1 cellular context compared by ENCODE assay signal in the genomic region with DNA sequence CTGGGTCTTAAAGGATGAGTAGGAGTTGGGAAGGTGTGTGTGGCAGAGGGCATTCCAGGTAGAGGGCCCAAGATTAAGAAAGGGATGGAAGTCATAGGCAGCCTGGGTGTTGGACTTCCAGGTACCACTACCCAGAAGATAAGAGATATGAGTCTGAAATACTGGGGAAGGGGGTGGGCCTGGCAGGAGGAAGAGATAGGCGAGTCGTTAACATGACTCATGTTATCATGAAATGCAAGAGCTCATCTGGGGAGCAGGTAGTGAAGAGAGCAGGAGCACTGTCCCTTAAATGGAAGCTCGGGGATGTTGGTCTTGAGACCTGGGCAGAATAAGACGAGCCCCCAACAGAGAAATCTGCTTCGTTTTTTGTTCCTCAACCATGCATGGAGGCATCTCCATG.
TF ChIP-seq lines count a peak whose summit lies in the region.

No MANE protein-coding gene starts in this region.

TF ChIP-seq in K562, 482 proteins besides CTCF, POLR2A, EP300 and RAD21 (continued from another document and continues in another):
- TF ChIP-seq NRF1 (conservative IDR thresholded peaks at IDR 0.05 in 1 of 2, IDR thresholded peaks at IDR 0.05 in 1 of 2) (no peak), CHD1 (IDR thresholded peaks at IDR 0.05; ENCODE audit: low read length) (no peak), ARHGAP35 (IDR thresholded peaks at IDR 0.05; ENCODE audit: partially characterized antibody) (no peak), HLTF (IDR thresholded peaks at IDR 0.05) (no peak), MECOM (CRISPR knock-in tag; IDR thresholded peaks at IDR 0.05) (no peak), DMBX1 (CRISPR knock-in tag; IDR thresholded peaks at IDR 0.05; ENCODE audit: borderline replicate concordance) (no peak), FOXM1 (IDR thresholded peaks at IDR 0.05; ENCODE audit: low read depth) (no peak), FOXM1 (CRISPR knock-in tag; IDR thresholded peaks at IDR 0.05; ENCODE audit: low read depth) (no peak), BACH1 (tag; IDR thresholded peaks at IDR 0.05) (no peak), GTF2F1 (IDR thresholded peaks at IDR 0.05; ENCODE audit: low read depth, low read length) (no peak), HIVEP1 (CRISPR knock-in tag; IDR thresholded peaks at IDR 0.05) (no peak), ZSCAN32 (CRISPR knock-in tag; IDR thresholded peaks at IDR 0.05) (no peak), RBFOX2 (IDR thresholded peaks at IDR 0.05; ENCODE audit: low read depth, low read length) (no peak), MTA3 (IDR thresholded peaks at IDR 0.05; ENCODE audit: borderline replicate concordance) (no peak), POLR2H (tag; IDR thresholded peaks at IDR 0.05; ENCODE audit: low read depth) (no peak), ZNF707 (CRISPR knock-in tag; conservative IDR thresholded peaks at IDR 0.05) (no peak), ZNF589 (CRISPR knock-in tag; IDR thresholded peaks at IDR 0.05; ENCODE audit: low read depth) (no peak), SMARCC2 (IDR thresholded peaks at IDR 0.05; ENCODE audit: low read depth) (0 out of 2 replicates have a peak, but pooled peaks have one; percentile 52), TAF1 (IDR thresholded peaks at IDR 0.05; ENCODE audit: control insufficient read depth, extremely low read depth, insufficient read depth, low read length, severe bottlenecking) (no peak), SOX6 (IDR thresholded peaks at IDR 0.05) (0 out of 2 replicates have a peak, but pooled peaks have one; percentile 13), NR4A1 (CRISPR knock-in tag; IDR thresholded peaks at IDR 0.05) (no peak), NR4A1 (tag; IDR thresholded peaks at IDR 0.05) (no peak), HCFC1 (IDR thresholded peaks at IDR 0.05; ENCODE audit: low read depth, low read length) (no peak), ZNF354B (CRISPR knock-in tag; IDR thresholded peaks at IDR 0.05) (no peak), TFAM (CRISPR knock-in tag; conservative IDR thresholded peaks at IDR 0.05) (no peak), ZNF668 (CRISPR knock-in tag; IDR thresholded peaks at IDR 0.05) (no peak), PHF20 (IDR thresholded peaks at IDR 0.05; ENCODE audit: partially characterized antibody) (no peak), MEF2A (IDR thresholded peaks at IDR 0.05; ENCODE audit: control insufficient read depth, low read depth, low read length) (no peak), CCAR2 (IDR thresholded peaks at IDR 0.05; ENCODE audit: low read depth, low read length) (no peak), KDM1A (IDR thresholded peaks at IDR 0.05) (peak; percentile 23 to 47; a peak in 1 of 4 replicates), TAF7 (tag; IDR thresholded peaks at IDR 0.05) (no peak), TBP (optimal IDR thresholded peaks at IDR 0.05; ENCODE audit: low read depth, low read length) (no peak), NFIX (CRISPR knock-in tag; IDR thresholded peaks at IDR 0.05; ENCODE audit: low read depth) (no peak), ZFP1 (CRISPR knock-in tag; IDR thresholded peaks at IDR 0.05) (no peak), CBFB (CRISPR knock-in tag; IDR thresholded peaks at IDR 0.05) (no peak), ZNF133 (CRISPR knock-in tag; IDR thresholded peaks at IDR 0.05) (no peak), MCM3 (IDR thresholded peaks at IDR 0.05) (no peak), SIN3B (IDR thresholded peaks at IDR 0.05; ENCODE audit: low read depth) (no peak), ELF4 (CRISPR knock-in tag; IDR thresholded peaks at IDR 0.05) (no peak)
- TF ChIP-seq, protein P1, sequence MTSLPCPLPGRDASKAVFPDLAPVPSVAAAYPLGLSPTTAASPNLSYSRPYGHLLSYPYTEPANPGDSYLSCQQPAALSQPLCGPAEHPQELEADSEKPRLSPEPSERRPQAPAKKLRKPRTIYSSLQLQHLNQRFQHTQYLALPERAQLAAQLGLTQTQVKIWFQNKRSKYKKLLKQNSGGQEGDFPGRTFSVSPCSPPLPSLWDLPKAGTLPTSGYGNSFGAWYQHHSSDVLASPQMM (CRISPR knock-in tag; IDR thresholded peaks at IDR 0.05) = no peak
- TF ChIP-seq, protein P2, sequence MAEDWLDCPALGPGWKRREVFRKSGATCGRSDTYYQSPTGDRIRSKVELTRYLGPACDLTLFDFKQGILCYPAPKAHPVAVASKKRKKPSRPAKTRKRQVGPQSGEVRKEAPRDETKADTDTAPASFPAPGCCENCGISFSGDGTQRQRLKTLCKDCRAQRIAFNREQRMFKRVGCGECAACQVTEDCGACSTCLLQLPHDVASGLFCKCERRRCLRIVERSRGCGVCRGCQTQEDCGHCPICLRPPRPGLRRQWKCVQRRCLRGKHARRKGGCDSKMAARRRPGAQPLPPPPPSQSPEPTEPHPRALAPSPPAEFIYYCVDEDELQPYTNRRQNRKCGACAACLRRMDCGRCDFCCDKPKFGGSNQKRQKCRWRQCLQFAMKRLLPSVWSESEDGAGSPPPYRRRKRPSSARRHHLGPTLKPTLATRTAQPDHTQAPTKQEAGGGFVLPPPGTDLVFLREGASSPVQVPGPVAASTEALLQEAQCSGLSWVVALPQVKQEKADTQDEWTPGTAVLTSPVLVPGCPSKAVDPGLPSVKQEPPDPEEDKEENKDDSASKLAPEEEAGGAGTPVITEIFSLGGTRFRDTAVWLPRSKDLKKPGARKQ (CRISPR knock-in tag; IDR thresholded peaks at IDR 0.05) = no peak
- TF ChIP-seq, protein P3, sequence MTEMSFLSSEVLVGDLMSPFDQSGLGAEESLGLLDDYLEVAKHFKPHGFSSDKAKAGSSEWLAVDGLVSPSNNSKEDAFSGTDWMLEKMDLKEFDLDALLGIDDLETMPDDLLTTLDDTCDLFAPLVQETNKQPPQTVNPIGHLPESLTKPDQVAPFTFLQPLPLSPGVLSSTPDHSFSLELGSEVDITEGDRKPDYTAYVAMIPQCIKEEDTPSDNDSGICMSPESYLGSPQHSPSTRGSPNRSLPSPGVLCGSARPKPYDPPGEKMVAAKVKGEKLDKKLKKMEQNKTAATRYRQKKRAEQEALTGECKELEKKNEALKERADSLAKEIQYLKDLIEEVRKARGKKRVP (CRISPR knock-in tag; IDR thresholded peaks at IDR 0.05) = no peak
- TF ChIP-seq, protein P4, sequence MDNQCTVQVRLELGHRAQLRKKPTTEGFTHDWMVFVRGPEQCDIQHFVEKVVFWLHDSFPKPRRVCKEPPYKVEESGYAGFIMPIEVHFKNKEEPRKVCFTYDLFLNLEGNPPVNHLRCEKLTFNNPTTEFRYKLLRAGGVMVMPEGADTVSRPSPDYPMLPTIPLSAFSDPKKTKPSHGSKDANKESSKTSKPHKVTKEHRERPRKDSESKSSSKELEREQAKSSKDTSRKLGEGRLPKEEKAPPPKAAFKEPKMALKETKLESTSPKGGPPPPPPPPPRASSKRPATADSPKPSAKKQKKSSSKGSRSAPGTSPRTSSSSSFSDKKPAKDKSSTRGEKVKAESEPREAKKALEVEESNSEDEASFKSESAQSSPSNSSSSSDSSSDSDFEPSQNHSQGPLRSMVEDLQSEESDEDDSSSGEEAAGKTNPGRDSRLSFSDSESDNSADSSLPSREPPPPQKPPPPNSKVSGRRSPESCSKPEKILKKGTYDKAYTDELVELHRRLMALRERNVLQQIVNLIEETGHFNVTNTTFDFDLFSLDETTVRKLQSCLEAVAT (IDR thresholded peaks at IDR 0.05) = no peak
- TF ChIP-seq, protein P5, sequence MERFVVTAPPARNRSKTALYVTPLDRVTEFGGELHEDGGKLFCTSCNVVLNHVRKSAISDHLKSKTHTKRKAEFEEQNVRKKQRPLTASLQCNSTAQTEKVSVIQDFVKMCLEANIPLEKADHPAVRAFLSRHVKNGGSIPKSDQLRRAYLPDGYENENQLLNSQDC (CRISPR knock-in tag; IDR thresholded peaks at IDR 0.05) = no peak
- TF ChIP-seq, protein P6, sequence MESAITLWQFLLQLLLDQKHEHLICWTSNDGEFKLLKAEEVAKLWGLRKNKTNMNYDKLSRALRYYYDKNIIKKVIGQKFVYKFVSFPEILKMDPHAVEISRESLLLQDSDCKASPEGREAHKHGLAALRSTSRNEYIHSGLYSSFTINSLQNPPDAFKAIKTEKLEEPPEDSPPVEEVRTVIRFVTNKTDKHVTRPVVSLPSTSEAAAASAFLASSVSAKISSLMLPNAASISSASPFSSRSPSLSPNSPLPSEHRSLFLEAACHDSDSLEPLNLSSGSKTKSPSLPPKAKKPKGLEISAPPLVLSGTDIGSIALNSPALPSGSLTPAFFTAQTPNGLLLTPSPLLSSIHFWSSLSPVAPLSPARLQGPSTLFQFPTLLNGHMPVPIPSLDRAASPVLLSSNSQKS (CRISPR knock-in tag; IDR thresholded peaks at IDR 0.05) = no peak
- TF ChIP-seq, protein P7, sequence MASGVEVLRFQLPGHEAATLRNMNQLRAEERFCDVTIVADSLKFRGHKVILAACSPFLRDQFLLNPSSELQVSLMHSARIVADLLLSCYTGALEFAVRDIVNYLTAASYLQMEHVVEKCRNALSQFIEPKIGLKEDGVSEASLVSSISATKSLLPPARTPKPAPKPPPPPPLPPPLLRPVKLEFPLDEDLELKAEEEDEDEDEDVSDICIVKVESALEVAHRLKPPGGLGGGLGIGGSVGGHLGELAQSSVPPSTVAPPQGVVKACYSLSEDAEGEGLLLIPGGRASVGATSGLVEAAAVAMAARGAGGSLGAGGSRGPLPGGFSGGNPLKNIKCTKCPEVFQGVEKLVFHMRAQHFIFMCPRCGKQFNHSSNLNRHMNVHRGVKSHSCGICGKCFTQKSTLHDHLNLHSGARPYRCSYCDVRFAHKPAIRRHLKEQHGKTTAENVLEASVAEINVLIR (CRISPR knock-in tag; IDR thresholded peaks at IDR 0.05) = no peak
- TF ChIP-seq, protein P8, sequence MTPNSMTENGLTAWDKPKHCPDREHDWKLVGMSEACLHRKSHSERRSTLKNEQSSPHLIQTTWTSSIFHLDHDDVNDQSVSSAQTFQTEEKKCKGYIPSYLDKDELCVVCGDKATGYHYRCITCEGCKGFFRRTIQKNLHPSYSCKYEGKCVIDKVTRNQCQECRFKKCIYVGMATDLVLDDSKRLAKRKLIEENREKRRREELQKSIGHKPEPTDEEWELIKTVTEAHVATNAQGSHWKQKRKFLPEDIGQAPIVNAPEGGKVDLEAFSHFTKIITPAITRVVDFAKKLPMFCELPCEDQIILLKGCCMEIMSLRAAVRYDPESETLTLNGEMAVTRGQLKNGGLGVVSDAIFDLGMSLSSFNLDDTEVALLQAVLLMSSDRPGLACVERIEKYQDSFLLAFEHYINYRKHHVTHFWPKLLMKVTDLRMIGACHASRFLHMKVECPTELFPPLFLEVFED (CRISPR knock-in tag; conservative IDR thresholded peaks at IDR 0.05) = no peak
- TF ChIP-seq, protein P9, sequence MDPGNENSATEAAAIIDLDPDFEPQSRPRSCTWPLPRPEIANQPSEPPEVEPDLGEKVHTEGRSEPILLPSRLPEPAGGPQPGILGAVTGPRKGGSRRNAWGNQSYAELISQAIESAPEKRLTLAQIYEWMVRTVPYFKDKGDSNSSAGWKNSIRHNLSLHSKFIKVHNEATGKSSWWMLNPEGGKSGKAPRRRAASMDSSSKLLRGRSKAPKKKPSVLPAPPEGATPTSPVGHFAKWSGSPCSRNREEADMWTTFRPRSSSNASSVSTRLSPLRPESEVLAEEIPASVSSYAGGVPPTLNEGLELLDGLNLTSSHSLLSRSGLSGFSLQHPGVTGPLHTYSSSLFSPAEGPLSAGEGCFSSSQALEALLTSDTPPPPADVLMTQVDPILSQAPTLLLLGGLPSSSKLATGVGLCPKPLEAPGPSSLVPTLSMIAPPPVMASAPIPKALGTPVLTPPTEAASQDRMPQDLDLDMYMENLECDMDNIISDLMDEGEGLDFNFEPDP (CRISPR knock-in tag; IDR thresholded peaks at IDR 0.05) = no peak
- TF ChIP-seq, protein P10, sequence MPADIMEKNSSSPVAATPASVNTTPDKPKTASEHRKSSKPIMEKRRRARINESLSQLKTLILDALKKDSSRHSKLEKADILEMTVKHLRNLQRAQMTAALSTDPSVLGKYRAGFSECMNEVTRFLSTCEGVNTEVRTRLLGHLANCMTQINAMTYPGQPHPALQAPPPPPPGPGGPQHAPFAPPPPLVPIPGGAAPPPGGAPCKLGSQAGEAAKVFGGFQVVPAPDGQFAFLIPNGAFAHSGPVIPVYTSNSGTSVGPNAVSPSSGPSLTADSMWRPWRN (IDR thresholded peaks at IDR 0.05; ENCODE audit: low read depth) = no peak
- TF ChIP-seq, protein P11, sequence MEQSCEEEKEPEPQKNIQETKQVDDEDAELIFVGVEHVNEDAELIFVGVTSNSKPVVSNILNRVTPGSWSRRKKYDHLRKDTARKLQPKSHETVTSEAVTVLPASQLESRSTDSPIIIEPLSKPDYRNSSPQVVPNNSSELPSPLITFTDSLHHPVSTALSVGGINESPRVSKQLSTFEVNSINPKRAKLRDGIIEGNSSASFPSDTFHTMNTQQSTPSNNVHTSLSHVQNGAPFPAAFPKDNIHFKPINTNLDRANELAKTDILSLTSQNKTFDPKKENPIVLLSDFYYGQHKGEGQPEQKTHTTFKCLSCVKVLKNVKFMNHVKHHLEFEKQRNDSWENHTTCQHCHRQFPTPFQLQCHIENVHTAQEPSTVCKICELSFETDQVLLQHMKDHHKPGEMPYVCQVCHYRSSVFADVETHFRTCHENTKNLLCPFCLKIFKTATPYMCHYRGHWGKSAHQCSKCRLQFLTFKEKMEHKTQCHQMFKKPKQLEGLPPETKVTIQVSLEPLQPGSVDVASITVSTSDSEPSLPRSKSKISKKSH (CRISPR knock-in tag; IDR thresholded peaks at IDR 0.05) = no peak
- TF ChIP-seq, protein P12, sequence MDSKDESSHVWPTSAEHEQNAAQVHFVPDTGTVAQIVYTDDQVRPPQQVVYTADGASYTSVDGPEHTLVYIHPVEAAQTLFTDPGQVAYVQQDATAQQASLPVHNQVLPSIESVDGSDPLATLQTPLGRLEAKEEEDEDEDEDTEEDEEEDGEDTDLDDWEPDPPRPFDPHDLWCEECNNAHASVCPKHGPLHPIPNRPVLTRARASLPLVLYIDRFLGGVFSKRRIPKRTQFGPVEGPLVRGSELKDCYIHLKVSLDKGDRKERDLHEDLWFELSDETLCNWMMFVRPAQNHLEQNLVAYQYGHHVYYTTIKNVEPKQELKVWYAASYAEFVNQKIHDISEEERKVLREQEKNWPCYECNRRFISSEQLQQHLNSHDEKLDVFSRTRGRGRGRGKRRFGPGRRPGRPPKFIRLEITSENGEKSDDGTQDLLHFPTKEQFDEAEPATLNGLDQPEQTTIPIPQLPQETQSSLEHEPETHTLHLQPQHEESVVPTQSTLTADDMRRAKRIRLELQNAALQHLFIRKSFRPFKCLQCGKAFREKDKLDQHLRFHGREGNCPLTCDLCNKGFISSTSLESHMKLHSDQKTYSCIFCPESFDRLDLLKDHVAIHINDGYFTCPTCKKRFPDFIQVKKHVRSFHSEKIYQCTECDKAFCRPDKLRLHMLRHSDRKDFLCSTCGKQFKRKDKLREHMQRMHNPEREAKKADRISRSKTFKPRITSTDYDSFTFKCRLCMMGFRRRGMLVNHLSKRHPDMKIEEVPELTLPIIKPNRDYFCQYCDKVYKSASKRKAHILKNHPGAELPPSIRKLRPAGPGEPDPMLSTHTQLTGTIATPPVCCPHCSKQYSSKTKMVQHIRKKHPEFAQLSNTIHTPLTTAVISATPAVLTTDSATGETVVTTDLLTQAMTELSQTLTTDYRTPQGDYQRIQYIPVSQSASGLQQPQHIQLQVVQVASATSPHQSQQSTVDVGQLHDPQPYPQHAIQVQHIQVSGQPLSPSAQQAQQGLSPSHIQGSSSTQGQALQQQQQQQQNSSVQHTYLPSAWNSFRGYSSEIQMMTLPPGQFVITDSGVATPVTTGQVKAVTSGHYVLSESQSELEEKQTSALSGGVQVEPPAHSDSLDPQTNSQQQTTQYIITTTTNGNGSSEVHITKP (IDR thresholded peaks at IDR 0.05; ENCODE audit: partially characterized antibody) = no peak
- TF ChIP-seq, protein P13, sequence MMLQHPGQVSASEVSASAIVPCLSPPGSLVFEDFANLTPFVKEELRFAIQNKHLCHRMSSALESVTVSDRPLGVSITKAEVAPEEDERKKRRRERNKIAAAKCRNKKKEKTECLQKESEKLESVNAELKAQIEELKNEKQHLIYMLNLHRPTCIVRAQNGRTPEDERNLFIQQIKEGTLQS (IDR thresholded peaks at IDR 0.05) = peak; percentile 69
- TF ChIP-seq, protein P13 (CRISPR knock-in tag; conservative IDR thresholded peaks at IDR 0.05) = no peak
